ENCODE assay signal across 19 cellular contexts in the genomic region with DNA sequence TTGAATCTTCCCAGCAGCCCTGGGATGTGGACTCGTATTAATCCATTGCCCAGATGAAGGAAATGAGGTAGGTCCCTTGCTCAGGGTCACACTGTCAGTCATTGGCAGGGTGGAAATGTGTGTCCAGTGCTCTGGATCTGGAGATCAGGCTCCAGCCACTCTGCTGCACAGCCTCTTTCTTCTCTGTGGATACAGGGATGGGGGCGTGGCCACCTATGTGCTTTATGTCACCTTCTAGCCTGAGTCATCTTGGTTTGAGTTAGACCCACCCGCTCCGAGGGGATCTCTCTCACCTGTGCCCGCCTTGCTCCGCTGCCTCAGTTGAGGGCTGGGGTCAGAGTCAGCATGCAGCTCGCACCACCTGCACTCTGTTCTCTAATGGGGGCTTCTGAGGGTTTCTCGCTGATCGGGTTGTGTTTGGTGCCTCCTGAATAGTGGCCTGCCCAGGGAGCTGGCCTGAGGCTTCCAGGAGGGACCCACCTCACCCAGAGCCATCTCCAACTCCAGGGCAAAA.
DNase-seq lines count a peak whose midpoint lies in the region; ATAC-seq, FAIRE-seq and TF ChIP-seq lines count a peak whose summit lies in the region.
"Had no signal": no experiment of that assay in that cellular context is flagged by ENCODE, and none has a peak within 500 bp of the region (broad histone marks: within the 10 kb centered on the region; RNA-seq: fewer than 3 reads in every experiment).

No MANE protein-coding gene starts in this region.

- H3K27ac ChIP-seq in K562 (ENCODE audit: extremely low read depth, low read depth, low read length) = no peak overlapping the region
- no peak overlapping the region for H3K27ac ChIP-seq in spleen

- TF ChIP-seq RAD21 in K562 (CRISPR knock-in tag; conservative IDR thresholded peaks at IDR 0.05 in 1 of 2, IDR thresholded peaks at IDR 0.05 in 1 of 2) = no peak

- POLR2A ChIA-PET in K562 (lab: Yijun Ruan, JAX) = interaction anchor here (0.9 to 1.4 kb wide), 3 partner anchors 8 to 14 kb away, joined by 4 to 5 read pairs (median 5); no protein-coding TSS in a partner anchor

- TF ChIP-seq EP300 in K562 (IDR thresholded peaks at IDR 0.05; ENCODE audit: low read length) = no peak

- H3K36me3 ChIP-seq in K562 (ENCODE audit: control insufficient read depth, insufficient read depth, low read length) = peaks cover 9% of the 10 kb centered on the region; the same call in 2 of the 3 replicates
- peaks cover 0 to 100% (median 67%) of the 10 kb centered on the region in 6 donors for H3K36me3 ChIP-seq in spleen

- H3K4me1 ChIP-seq in K562 (replicated peaks in 1 of 2; ENCODE audit: control insufficient read depth in 2 of 2, insufficient read depth in 2 of 2, low read length in 2 of 2) (peaks cover 0 to 6% of the 10 kb centered on the region in 2 experiments; a peak in 2 of 5 replicates), spleen (peaks cover 0 to 59% (median 27%) of the 10 kb centered on the region in 6 donors)

- H2AFZ ChIP-seq in K562 (ENCODE audit: low read depth, low read length) = no peak overlapping the region

- FAIRE-seq in K562 (lab: Jason Lieb, UNC) (no peak), frontal cortex (lab: Jason Lieb, UNC) (no peak)
- FAIRE-seq: G401.6 had no signal

- WGBS in K562 (ENCODE audit: insufficient coverage, low coverage, missing lambda C conversion rate) = 79% methylated on average over 9 of the region's 9 CpGs
- 93 to 96% (median 93%) methylated on average over 9 of the region's 9 CpGs for WGBS in spleen, 5 donors

- TF ChIP-seq POLR2A in K562 (conservative IDR thresholded peaks at IDR 0.05) (no peak), spleen (IDR thresholded peaks at IDR 0.05) (no peak)

- no peak overlapping the region for H3K4me3 ChIP-seq in K562
- H3K4me3 ChIP-seq in spleen = no peak overlapping the region

- no peaks in the 10 kb centered on the region for H3K79me2 ChIP-seq in K562 (ENCODE audit: control insufficient read depth, insufficient read depth, low read length)

- no peak for DNase-seq in activated naive CD4-positive, alpha-beta T cell treated with anti-CD3 and anti-CD28 coated beads, Interleukin-2, amount 10 ng/mL, durations not matched to agents 7 days and 5 days
- DNase-seq in activated naive CD4-positive, alpha-beta T cell treated with Interleukin-2 at 50 U/mL for 16 hours = no peak
- DNase-seq in K562 (ENCODE audit: extremely low read depth in 1 of 4, low spot score in 3 of 4) (peak in 1 of 4 experiments; percentile 30), left colon (peak in 1 of 2 donors; percentile 15), spleen (peak; percentile 50), frontal cortex (ENCODE audit: low spot score in 2 of 2) (no peak)
- DNase-seq: 8988T, DMS 273 treated with DMSO at 0.1 percent for 48 hours, DND-41, GOT3, Karpas-422, NCI-H1417 treated with DMSO at 0.1 percent for 48 hours, NCI-H2029, NCI-H2171, NCI-H526 had no signal

- H3K9ac ChIP-seq in K562 (ENCODE audit: insufficient read depth in 1 of 2, low read depth in 2 of 2, low read length in 2 of 2) = no peak overlapping the region

- H3K27me3 ChIP-seq in K562 (ENCODE audit: control insufficient read depth in 2 of 2, insufficient read depth in 2 of 2, low read length in 2 of 2) (no peaks in the 10 kb centered on the region), spleen (replicated peaks in 1 of 7) (no peaks in the 10 kb centered on the region)

- H3K27me3 Mint-ChIP-seq in activated naive CD4-positive, alpha-beta T cell treated with anti-CD3 and anti-CD28 coated beads, Interleukin-2, amount 10 ng/mL, durations not matched to agents 7 days and 5 days = no peaks in the 10 kb centered on the region

- no peak overlapping the region for H3K4me3 Mint-ChIP-seq in activated naive CD4-positive, alpha-beta T cell treated with anti-CD3 and anti-CD28 coated beads, Interleukin-2, amount 10 ng/mL, durations not matched to agents 7 days and 5 days
- H3K4me3 Mint-ChIP-seq: CD14-positive monocyte had no signal

- no TSS peak for BruUV-seq in K562 (replicated peaks; lab: Mats Ljungman, UMichigan)

- intact Hi-C loops in K562 (cut with micrococcal nuclease) (no loop called here), left colon (cut with DNase I, micrococcal nuclease) (loop anchor here in 1 of 2 donors (10.0 kb wide), 1 partner anchor 74 kb away; no protein-coding TSS in a partner anchor), spleen (cut with DNase I; ENCODE audit: low total_unique reads) (loop anchor here (10.0 kb wide), 1 partner anchor 46 kb away; no protein-coding TSS in a partner anchor)

- peaks cover 23% of the 10 kb centered on the region for H3K4me1 Mint-ChIP-seq in activated naive CD4-positive, alpha-beta T cell treated with anti-CD3 and anti-CD28 coated beads, Interleukin-2, amount 10 ng/mL, durations not matched to agents 7 days and 5 days

- peak overlapping the region; percentile 33 for H3K27ac Mint-ChIP-seq in activated naive CD4-positive, alpha-beta T cell treated with anti-CD3 and anti-CD28 coated beads, Interleukin-2, amount 10 ng/mL, durations not matched to agents 7 days and 5 days

- peak; percentile 50; the same call in 2 of the 3 replicates for ATAC-seq in K562
- ATAC-seq in left colon = peak; percentile 58
- no peak for ATAC-seq in GM21619 (IDR thresholded peaks at IDR 0.05; ENCODE audit: unreplicated experiment)
- ATAC-seq in HG03439 (IDR thresholded peaks at IDR 0.05; ENCODE audit: unreplicated experiment) = no peak

- H3K9me1 ChIP-seq in K562 (ENCODE audit: control insufficient read depth, insufficient read depth, low read length) = peaks cover under 1% of the 10 kb centered on the region

- H3K36me3 Mint-ChIP-seq in activated naive CD4-positive, alpha-beta T cell treated with anti-CD3 and anti-CD28 coated beads, Interleukin-2, amount 10 ng/mL, durations not matched to agents 7 days and 5 days = no peaks in the 10 kb centered on the region

- in situ Hi-C loops in K562 (cut with MboI) = no loop called here

- CTCF ChIA-PET in activated naive CD4-positive, alpha-beta T cell treated with anti-CD3 and anti-CD28 coated beads, Interleukin-2, amount 10 ng/mL, durations not matched to agents 7 days and 5 days (lab: Charles Lee) = interaction anchor here (0.9 kb wide), 1 partner anchor 145 kb away, joined by 3 read pairs; no protein-coding TSS in a partner anchor
- CTCF ChIA-PET in K562 (lab: Yijun Ruan, JAX; ENCODE audit: low intra/inter-chr PET ratio) = no interaction called here

- no peaks in the 10 kb centered on the region for H3K9me3 Mint-ChIP-seq in activated naive CD4-positive, alpha-beta T cell treated with anti-CD3 and anti-CD28 coated beads, Interleukin-2, amount 10 ng/mL, durations not matched to agents 7 days and 5 days
- H3K9me3 Mint-ChIP-seq: CD14-positive monocyte had no signal

- no peak for TF ChIP-seq CTCF in K562 (IDR thresholded peaks at IDR 0.05 in 2 of 3, conservative IDR thresholded peaks at IDR 0.05 in 1 of 3; ENCODE audit: insufficient read depth in 2 of 3, low read depth in 1 of 3, low read length in 3 of 3)
- TF ChIP-seq CTCF in spleen (IDR thresholded peaks at IDR 0.05 in 8 of 11, conservative IDR thresholded peaks at IDR 0.05 in 3 of 11) = no peak

- H3K9me3 ChIP-seq in K562 (replicated peaks; ENCODE audit: control insufficient read depth, insufficient read depth, low read depth, low read length) (no peaks in the 10 kb centered on the region), spleen (no peaks in the 10 kb centered on the region)

- 0 out of 2 replicates have a peak, but pooled peaks cover 3% of the 10 kb centered on the region for H4K20me1 ChIP-seq in K562 (replicated peaks; ENCODE audit: control insufficient read depth, insufficient read depth, low read length)

- H3K4me2 ChIP-seq in K562 (ENCODE audit: insufficient read depth, low read length) = no peak overlapping the region

TF ChIP-seq in K562, 482 proteins besides CTCF, POLR2A, EP300 and RAD21:
- TF ChIP-seq RUNX1 (IDR thresholded peaks at IDR 0.05; ENCODE audit: low read depth) = no peak
TF ChIP-seq in K562: peak in this region for 0.

Comparison
In these comparisons a context has a peak if more than half of its experiments do, and no peak if none do; other contexts are left out.
1. ATAC-seq: peak in K562 (single experiment) and left colon (single experiment); none in GM21619 (single experiment) and HG03439 (single experiment).